In the genomic region with DNA sequence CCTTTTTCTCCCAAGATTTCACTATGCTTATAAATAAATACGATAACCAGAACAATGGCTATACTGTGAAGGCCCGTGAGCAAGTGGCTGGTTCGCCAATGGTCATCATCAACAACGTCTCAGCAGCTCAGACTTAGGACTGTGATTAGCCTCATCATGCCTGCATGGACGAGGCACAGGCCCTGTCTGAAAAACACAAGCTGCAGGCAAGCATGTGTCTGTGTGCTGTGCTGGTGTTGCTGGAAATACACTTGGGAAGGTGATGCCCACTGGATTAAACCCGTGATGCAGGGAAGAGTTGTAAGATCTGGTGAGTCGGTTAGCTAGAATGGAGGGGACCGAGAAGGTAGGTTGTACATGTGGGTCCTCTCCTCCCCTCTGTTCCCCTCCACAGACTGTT, we compare ENCODE assay signal across 27 cellular contexts.
"Had no signal": no experiment of that assay in that cellular context is flagged by ENCODE, and none has a peak within 500 bp of the region (broad histone marks: within the 10 kb centered on the region; RNA-seq: fewer than 3 reads in every experiment).

No MANE protein-coding gene starts in this region.

- H3K4me1 ChIP-seq: psoas muscle, sigmoid colon, stomach, testis, tibial artery had no signal

- H3K27me3 Mint-ChIP-seq: naive B cell had no signal

- H3K36me3 ChIP-seq: esophagus squamous epithelium, heart right ventricle, left lung, ovary, sigmoid colon, stomach, tibial artery, upper lobe of left lung had no signal

- H3K27ac ChIP-seq: dorsolateral prefrontal cortex, esophagus squamous epithelium, heart right ventricle, left lung, ovary, psoas muscle, sigmoid colon, stomach, testis, tibial artery, upper lobe of left lung had no signal

- H3K27me3 ChIP-seq: ovary, testis, upper lobe of left lung had no signal

- H3K4me3 Mint-ChIP-seq: mesothelial cell of epicardium; naive B cell; natural killer cell treated with Interleukin-12 subunit alpha and Interleukin-12 subunit beta and Interleukin-15 and Interleukin-18, amount 100 ng/mL, for 72 hours; neural crest cell; stimulated activated effector memory CD8-positive, alpha-beta T cell treated with anti-CD3 and anti-CD28 coated beads, Interleukin-12 subunit alpha, Interleukin-12 subunit beta, amount 100 ng/mL, for 72 hours had no signal

- ATAC-seq: heart right ventricle; left cardiac atrium; left lung; mucosa of descending colon; natural killer cell treated with Interleukin-12 subunit alpha and Interleukin-12 subunit beta and Interleukin-15 and Interleukin-18, amount 100 ng/mL, for 72 hours; psoas muscle; right cardiac atrium had no signal

- H3K4me3 ChIP-seq: dorsolateral prefrontal cortex, esophagus squamous epithelium, heart right ventricle, left lung, mucosa of descending colon, ovary, psoas muscle, sigmoid colon, stomach, testis, tibial artery, upper lobe of left lung had no signal

- DNase-seq: dorsolateral prefrontal cortex; effector CD8-positive, alpha-beta T cell; esophagus squamous epithelium; foreskin melanocyte; glutamatergic neuron; heart right ventricle; hippocampal formation; left cardiac atrium; left lung; mesenchymal stem cell; mucosa of descending colon; naive B cell; ovary; psoas muscle; right cardiac atrium; sigmoid colon; stimulated activated CD4-positive, alpha-beta T cell treated with anti-CD3 and anti-CD28 coated beads, Interleukin-2, amount 100 ng/mL, for 24 hours; stimulated activated CD4-positive, alpha-beta T cell treated with anti-CD3 and anti-CD28 coated beads, Interleukin-4, amount 100 ng/mL, for 24 hours; stimulated activated naive CD4-positive, alpha-beta T cell treated with Interleukin-2 at 50 U/mL for 16 hours; stomach; tibial artery; upper lobe of left lung had no signal

- H3K36me3 Mint-ChIP-seq: mesothelial cell of epicardium; naive B cell; natural killer cell treated with Interleukin-12 subunit alpha and Interleukin-12 subunit beta and Interleukin-15 and Interleukin-18, amount 100 ng/mL, for 72 hours; stimulated activated effector memory CD8-positive, alpha-beta T cell treated with anti-CD3 and anti-CD28 coated beads, Interleukin-12 subunit alpha, Interleukin-12 subunit beta, amount 100 ng/mL, for 72 hours had no signal

- H3K27ac Mint-ChIP-seq: mesothelial cell of epicardium; natural killer cell treated with Interleukin-12 subunit alpha and Interleukin-12 subunit beta and Interleukin-15 and Interleukin-18, amount 100 ng/mL, for 72 hours; stimulated activated effector memory CD8-positive, alpha-beta T cell treated with anti-CD3 and anti-CD28 coated beads, Interleukin-12 subunit alpha, Interleukin-12 subunit beta, amount 100 ng/mL, for 72 hours had no signal

- H3K4me1 Mint-ChIP-seq: naive B cell had no signal

- H3K9me3 ChIP-seq: esophagus squamous epithelium, heart right ventricle, left lung, mucosa of descending colon, ovary, psoas muscle, sigmoid colon, stomach, testis, tibial artery, upper lobe of left lung had no signal

- H3K9me3 Mint-ChIP-seq: mesothelial cell of epicardium; naive B cell; natural killer cell treated with Interleukin-12 subunit alpha and Interleukin-12 subunit beta and Interleukin-15 and Interleukin-18, amount 100 ng/mL, for 72 hours; neural crest cell; stimulated activated effector memory CD8-positive, alpha-beta T cell treated with anti-CD3 and anti-CD28 coated beads, Interleukin-12 subunit alpha, Interleukin-12 subunit beta, amount 100 ng/mL, for 72 hours had no signal
